In the genomic region with DNA sequence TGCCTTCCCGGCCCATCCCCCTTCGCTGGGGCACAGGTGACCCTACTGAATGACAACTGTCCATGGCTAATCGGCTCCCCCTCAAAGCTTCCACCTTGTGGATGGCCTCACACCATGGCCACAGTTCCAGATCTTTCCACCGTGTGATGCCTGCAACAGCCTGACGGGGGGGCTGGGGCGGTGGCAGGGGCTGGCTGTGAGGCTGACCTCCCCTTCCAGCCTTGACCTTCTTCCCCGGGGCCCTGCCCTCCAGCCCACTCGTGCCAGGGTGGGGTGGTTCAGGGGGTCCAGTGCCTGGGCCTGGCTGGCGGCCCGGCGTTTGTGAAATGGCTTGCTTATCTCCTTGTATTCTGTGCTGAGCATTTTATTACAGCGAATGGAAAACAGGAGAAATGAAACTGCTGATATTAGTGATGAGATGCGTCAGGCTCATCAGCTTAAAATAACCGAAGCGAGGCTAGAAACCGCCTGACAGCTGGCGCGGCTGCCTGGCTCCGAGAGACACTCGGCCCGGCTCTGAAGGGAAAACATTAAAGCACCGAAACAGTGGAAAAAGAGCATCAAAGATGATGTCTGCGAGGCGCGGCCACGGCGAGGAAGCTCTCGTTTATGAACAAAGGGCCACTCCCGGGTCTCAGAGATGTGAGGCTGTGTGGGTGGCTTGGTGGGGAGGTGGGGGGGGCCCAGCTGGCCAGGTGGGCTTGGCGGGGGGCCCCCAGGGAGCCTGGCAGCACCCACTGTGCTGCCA, we compare ENCODE assay signal across 8 cellular contexts. TPM values are rescaled to one million over a fixed set of nuclear protein-coding genes. Genes with fewer than 3 reads are reported as not detected.
A peak's percentile ranks its signal among the peaks of the same experiment; 100 is the strongest.
DNase-seq lines count a peak whose midpoint lies in the region; ATAC-seq and TF ChIP-seq lines count a peak whose summit lies in the region.

No MANE protein-coding gene starts in this region.

- 11% methylated on average over 28 of the region's 30 CpGs for WGBS in prostate gland

- H3K4me1 ChIP-seq in prostate gland (replicated peaks) (peaks cover 3% of the 10 kb centered on the region), PC-9 (replicated peaks; ENCODE audit: insufficient read depth) (no peaks in the 10 kb centered on the region)

- H3F3A ChIP-seq in PC-9 (ENCODE audit: insufficient read depth, low read depth): peaks cover 7% of the 10 kb centered on the region; the same call in 1 of the 2 replicates

- BruUV-seq in PC-9 (replicated peaks; lab: Mats Ljungman, UMichigan): no TSS peak

- H3K79me2 ChIP-seq in PC-9 (ENCODE audit: low read depth): no peaks in the 10 kb centered on the region

- H3K27me3 ChIP-seq in prostate gland (replicated peaks; ENCODE audit: insufficient read depth): no peaks in the 10 kb centered on the region
- peaks cover 58% of the 10 kb centered on the region for H3K27me3 ChIP-seq in PC-9 (ENCODE audit: insufficient read depth, low read depth)

- H3K9me3 ChIP-seq in prostate gland: no peaks in the 10 kb centered on the region
- no peaks in the 10 kb centered on the region for H3K9me3 ChIP-seq in PC-9 (ENCODE audit: insufficient read depth, low read depth)

- DNase-seq in activated CD8-positive, alpha-beta memory T cell treated with anti-CD3 and anti-CD28 coated beads for 4 hours (ENCODE audit: low read depth in 2 of 2): peak; percentile 48 to 65
- DNase-seq in fibroblast of peridontal ligament (ENCODE audit: extremely low read depth): peak; percentile 18
- DNase-seq in prostate gland (ENCODE audit: low spot score): no peak
- no peak for DNase-seq in PC-9
- DNase-seq in dedifferentiated amniotic fluid mesenchymal stem cell (ENCODE audit: extremely low spot score): no peak

- H2AFZ ChIP-seq in PC-9: no peak overlapping the region

- H3K36me3 ChIP-seq in prostate gland: no peaks in the 10 kb centered on the region
- no peaks in the 10 kb centered on the region for H3K36me3 ChIP-seq in PC-9 (ENCODE audit: low read depth)

- TF ChIP-seq POLR2A in GM18526 (IDR thresholded peaks at IDR 0.05; ENCODE audit: extremely low read depth, insufficient read length): peak; percentile 42
- TF ChIP-seq POLR2A in prostate gland (IDR thresholded peaks at IDR 0.05): no peak

- TF ChIP-seq CTCF in prostate gland (IDR thresholded peaks at IDR 0.05) (no peak), PC-9 (conservative IDR thresholded peaks at IDR 0.05) (no peak)

- ATAC-seq in HG03135 (IDR thresholded peaks at IDR 0.05; ENCODE audit: unreplicated experiment) (peak; percentile 47), GM19324 (IDR thresholded peaks at IDR 0.05; ENCODE audit: low FRiP score, unreplicated experiment) (no peak)

- H3K4me2 ChIP-seq in PC-9: no peak overlapping the region

- H3K4me3 ChIP-seq in prostate gland (no peak overlapping the region), PC-9 (no peak overlapping the region)

- H3K27ac ChIP-seq in prostate gland (peak overlapping the region; percentile 65 to 67), PC-9 (no peak overlapping the region)

- POLR2A ChIA-PET in PC-9 (lab: Charles Lee; ENCODE audit: unreplicated experiment): no interaction called here

- intact Hi-C loops in prostate gland (cut with DNase I): no loop called here
- intact Hi-C loops in PC-9 (cut with micrococcal nuclease; ENCODE audit: unreplicated experiment): no loop called here

- no peaks in the 10 kb centered on the region for H4K20me1 ChIP-seq in PC-9 (ENCODE audit: insufficient read depth)

- H3K9me2 ChIP-seq in PC-9 (ENCODE audit: insufficient read depth): no peaks in the 10 kb centered on the region

- CTCF ChIA-PET in PC-9 (lab: Charles Lee): no interaction called here

RNA-seq across cellular contexts. Expression of a gene that starts 0.9 kb away (rescaled TPM):
- total RNA-seq in prostate gland (under 1 TPM; 0.27 to 0.80 TPM), PC-9 (2021) (not detected in 2 replicates)

RNA-seq across cellular contexts. Expression of a gene that starts 9.9 kb away (rescaled TPM):
- total RNA-seq in prostate gland (under 1 TPM; 0.14 to 0.28 TPM), PC-9 (2021) (not detected in 2 replicates)

RNA-seq across cellular contexts. Expression of a gene that starts 50.6 kb away (rescaled TPM):
- total RNA-seq in prostate gland (under 1 TPM in 1 of 2 donors, not detected in 1; 0.62 TPM), PC-9 (2021) (0.90 and 0.92 TPM in 2 replicates)

Comparison
In these comparisons a context has a peak if more than half of its experiments do, and no peak if none do; other contexts are left out.
1. DNase-seq: peak in activated CD8-positive, alpha-beta memory T cell treated with anti-CD3 and anti-CD28 coated beads for 4 hours (2 of 2) and fibroblast of peridontal ligament (single experiment); none in prostate gland (single experiment), PC-9 (0 of 2) and dedifferentiated amniotic fluid mesenchymal stem cell (single experiment).